Comparison of ENCODE assay signal across 1 cellular context in the genomic region with DNA sequence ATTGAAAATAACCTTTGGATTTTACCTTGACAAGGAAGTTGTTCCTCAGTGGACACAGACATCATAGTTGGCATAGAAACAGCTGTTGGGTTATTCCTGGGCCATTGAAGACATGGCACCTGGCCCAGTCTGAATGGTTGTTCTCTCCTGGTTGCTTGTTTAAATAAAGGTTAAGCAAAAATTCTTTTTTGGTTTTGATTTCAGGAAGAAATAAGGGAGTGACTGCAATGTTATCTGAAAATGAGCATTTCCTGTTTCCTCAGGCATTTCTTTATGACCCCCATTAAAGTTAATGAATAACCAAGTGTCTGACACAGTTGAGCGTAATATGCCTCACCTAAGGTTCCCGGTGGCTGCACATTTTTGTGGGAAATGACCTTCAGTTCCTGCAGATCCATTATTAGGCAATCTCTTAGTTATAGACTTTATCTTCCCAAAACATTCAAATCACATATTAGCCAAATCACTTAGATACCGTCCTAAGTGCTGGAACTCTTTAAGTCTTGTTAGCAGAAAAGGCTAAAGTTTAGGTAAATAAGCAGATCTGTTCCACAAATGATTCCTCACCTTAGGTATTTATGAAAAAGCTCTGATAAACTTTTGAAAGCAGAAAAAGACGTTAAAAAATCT.
TF ChIP-seq lines count a peak whose summit lies in the region.

No MANE protein-coding gene starts in this region.

TF ChIP-seq in HepG2, 621 proteins besides CTCF, POLR2A, EP300 and RAD21 (continued from another document):
- TF ChIP-seq FUBP1 (CRISPR knock-in tag; IDR thresholded peaks at IDR 0.05; ENCODE audit: borderline replicate concordance) (no peak), SUZ12 (IDR thresholded peaks at IDR 0.05; ENCODE audit: low read depth, low read length) (no peak), ZSCAN25 (CRISPR knock-in tag; IDR thresholded peaks at IDR 0.05) (no peak), SNAPC2 (CRISPR knock-in tag; IDR thresholded peaks at IDR 0.05) (peak; percentile 56; the same call in 1 of the 2 replicates), ZNF891 (CRISPR knock-in tag; IDR thresholded peaks at IDR 0.05) (no peak), ZNF678 (CRISPR knock-in tag; IDR thresholded peaks at IDR 0.05) (no peak), YEATS4 (CRISPR knock-in tag; IDR thresholded peaks at IDR 0.05; ENCODE audit: borderline replicate concordance) (peak; percentile 41; the same call in 1 of the 2 replicates)
